Comparison of ENCODE assay signal across 8 cellular contexts in genomic region chr5:71455427-71456361, GRCh38. TPM values are rescaled to one million over a fixed set of nuclear protein-coding genes. Genes with fewer than 3 reads are reported as not detected.
A peak's percentile ranks its signal among the peaks of the same experiment; 100 is the strongest.
DNase-seq lines count a peak whose midpoint lies in the region; ATAC-seq and TF ChIP-seq lines count a peak whose summit lies in the region.

Gene BDP1 (plus strand): TSS chr5:71455651. CDS start chr5:71455878, 227 bp downstream.

- H3K4me3 ChIP-seq in PC-9 (peak within 1 kb of the TSS; percentile 71), epithelial cell of proximal tubule (ENCODE audit: low read depth, low read length) (peak within 1 kb of the TSS; percentile 78)

- intact Hi-C loops in PC-9 (cut with micrococcal nuclease; ENCODE audit: unreplicated experiment): no loop called here

- H3K9me3 ChIP-seq in PC-9 (ENCODE audit: insufficient read depth, low read depth): no peaks in the 10 kb centered on the region

- ATAC-seq in GM21717 (IDR thresholded peaks at IDR 0.05; ENCODE audit: unreplicated experiment): peak; percentile 92

- H3K4me1 ChIP-seq in PC-9 (replicated peaks; ENCODE audit: insufficient read depth): peaks cover 15% of the 10 kb centered on the region

- peak within 1 kb of the TSS; percentile 98 for H3K4me2 ChIP-seq in PC-9

- DNase-seq in DMS53 treated with DMSO at 0.1 percent for 48 hours (lab: John Stamatoyannopoulos, UW; ENCODE audit: unreplicated experiment) (peak; percentile 87), KBM-7 (peak; percentile 97), PC-9 (peak; percentile 89 to 93), epithelial cell of proximal tubule (ENCODE audit: low read depth) (peak; percentile 55), mucosa of gallbladder (ENCODE audit: low spot score) (peak; percentile 98)
- DNase-seq in activated T-cell treated with anti-CD3 and anti-CD28 coated beads, Interleukin-2, amount 50 U/mL, for 1 hour: peak; percentile 98
- DNase-seq in stimulated activated CD8-positive, alpha-beta memory T cell treated with anti-CD3 and anti-CD28 coated beads, Interleukin-4, amount 100 ng/mL, for 4 hours (ENCODE audit: low read depth in 2 of 2, low spot score in 1 of 2): peak; percentile 93 to 97

- BruUV-seq in PC-9 (replicated peaks; lab: Mats Ljungman, UMichigan): TSS peak; percentile 66

- POLR2A ChIA-PET in PC-9 (lab: Charles Lee; ENCODE audit: unreplicated experiment): no interaction called here

- no peaks in the 10 kb centered on the region for H3K9me2 ChIP-seq in PC-9 (ENCODE audit: insufficient read depth)

- peaks cover 20% of the 10 kb centered on the region for H3K36me3 ChIP-seq in PC-9 (ENCODE audit: low read depth)

- H3K27me3 ChIP-seq in PC-9 (ENCODE audit: insufficient read depth, low read depth): no peaks in the 10 kb centered on the region

- H3K79me2 ChIP-seq in PC-9 (ENCODE audit: low read depth): peaks cover 39% of the 10 kb centered on the region

- H4K20me1 ChIP-seq in PC-9 (ENCODE audit: insufficient read depth): peaks cover 12% of the 10 kb centered on the region

- in situ Hi-C loops in KBM-7 (cut with MboI; ENCODE audit: low pct_unique_long_range_greater_than_20kb, low sequenced_read_pairs): no loop called here

- TF ChIP-seq CTCF in PC-9 (conservative IDR thresholded peaks at IDR 0.05) (peak; percentile 45; the same call in 1 of the 2 replicates), epithelial cell of proximal tubule (conservative IDR thresholded peaks at IDR 0.05; ENCODE audit: low read depth, low read length) (peak; percentile 50)

- CTCF ChIA-PET in PC-9 (lab: Charles Lee): no interaction called here

- H3F3A ChIP-seq in PC-9 (ENCODE audit: insufficient read depth, low read depth): 0 out of 2 replicates have a peak, but pooled peaks cover 6% of the 10 kb centered on the region

- H3K27ac ChIP-seq in PC-9: peak within 1 kb of the TSS; percentile 42

- H2AFZ ChIP-seq in PC-9: peak within 1 kb of the TSS; percentile 81

RNA-seq across cellular contexts. Expression of gene BDP1, which starts in this region (rescaled TPM):
- total RNA-seq in PC-9 (2021): 12.0 and 20.0 TPM in 2 replicates
- 18.2 and 20.5 TPM in 2 replicates for total RNA-seq in epithelial cell of proximal tubule
- total RNA-seq in mucosa of gallbladder: 16.3 TPM

Comparison
In these comparisons a context has a peak if more than half of its experiments do, and no peak if none do; other contexts are left out.
1. Peak in every context shown above with its lines: DNase-seq, ATAC-seq, H3K4me3 ChIP-seq and H3K27ac ChIP-seq.